ENCODE assay signal across 16 cellular contexts in genomic region chr21:29640233-29640554, GRCh38.
DNase-seq lines count a peak whose midpoint lies in the region; ATAC-seq and TF ChIP-seq lines count a peak whose summit lies in the region.
"Had no signal": no experiment of that assay in that cellular context is flagged by ENCODE, and none has a peak within 500 bp of the region (broad histone marks: within the 10 kb centered on the region; RNA-seq: fewer than 3 reads in every experiment).

No MANE protein-coding gene starts in this region.

- no peaks in the 10 kb centered on the region for H3K9me3 ChIP-seq in IMR-90 (ENCODE audit: control insufficient read depth, insufficient read depth, low read length)
- H3K9me3 ChIP-seq: stomach had no signal

- no peak overlapping the region for H4K91ac ChIP-seq in IMR-90 (ENCODE audit: insufficient read depth, low read depth, low read length)

- no peaks in the 10 kb centered on the region for H4K20me1 ChIP-seq in IMR-90 (ENCODE audit: insufficient read depth, low read length)

- in situ Hi-C loops in IMR-90 (cut with MboI; ENCODE audit: low sequenced_read_pairs) = no loop called here
- in situ Hi-C loops in KBM-7 (cut with MboI; ENCODE audit: low pct_unique_long_range_greater_than_20kb, low sequenced_read_pairs) = no loop called here

- peaks cover 4% of the 10 kb centered on the region for H3K9me3 Mint-ChIP-seq in stimulated activated memory B cell treated with anti-CD40 and anti-IgM and Interleukin-4, amounts not matched to agents 10 μg/mL and 1 μg/mL and 100 μg/mL, for 72 hours
- H3K9me3 Mint-ChIP-seq: neural progenitor cell had no signal

- ATAC-seq in HG02588 (IDR thresholded peaks at IDR 0.05; ENCODE audit: unreplicated experiment) = peak; percentile 53
- ATAC-seq in IMR-90 (ENCODE audit: low read depth) = no peak
- ATAC-seq in stimulated activated memory B cell treated with anti-CD40 and anti-IgM and Interleukin-4, amounts not matched to agents 10 μg/mL and 1 μg/mL and 100 μg/mL, for 72 hours = peak; percentile 78

- no peak for TF ChIP-seq POLR2A in IMR-90 (IDR thresholded peaks at IDR 0.05; ENCODE audit: low read depth, low read length)

- TF ChIP-seq CTCF in IMR-90 (conservative IDR thresholded peaks at IDR 0.05; ENCODE audit: low read depth, low read length) = no peak

- H3K36me3 Mint-ChIP-seq in stimulated activated memory B cell treated with anti-CD40 and anti-IgM and Interleukin-4, amounts not matched to agents 10 μg/mL and 1 μg/mL and 100 μg/mL, for 72 hours = no peaks in the 10 kb centered on the region

- H3K4me3 ChIP-seq in IMR-90 (ENCODE audit: insufficient read depth, low read depth, low read length) = no peak overlapping the region
- H3K4me3 ChIP-seq: neural progenitor cell, stomach had no signal

- WGBS in IMR-90 (ENCODE audit: extremely low coverage in 2 of 2, insufficient read length in 1 of 2), 2 experiments = 0% methylated on average over 1 of the region's 1 CpG; no CpG with 5 or more reads in 1 of the 2 experiments

- no peak overlapping the region for H2BK15ac ChIP-seq in IMR-90 (ENCODE audit: low read depth, low read length)

- H3K27ac ChIP-seq in IMR-90 (ENCODE audit: insufficient read depth, low read length) = no peak overlapping the region
- H3K27ac ChIP-seq: 22Rv1, neural progenitor cell, RWPE1, stomach had no signal

- peak overlapping the region; percentile 45; the same call in 1 of the 2 replicates for H3K14ac ChIP-seq in IMR-90 (replicated peaks; ENCODE audit: low read depth, low read length)

- H3K4me2 ChIP-seq in IMR-90 (ENCODE audit: low read depth, low read length) = no peak overlapping the region
- H3K4me2 ChIP-seq: neural progenitor cell had no signal

- POLR2A ChIA-PET in IMR-90 (lab: Charles Lee; ENCODE audit: unreplicated experiment) = no interaction called here

- H3K27me3 ChIP-seq in IMR-90 (ENCODE audit: control insufficient read depth, insufficient read depth, low read length) = no peaks in the 10 kb centered on the region
- H3K27me3 ChIP-seq: neural progenitor cell, stomach had no signal

- no peaks in the 10 kb centered on the region for H3K36me3 ChIP-seq in IMR-90 (ENCODE audit: control insufficient read depth, insufficient read depth, low read length)
- H3K36me3 ChIP-seq: neural progenitor cell, stomach had no signal

- TF ChIP-seq RAD21 in IMR-90 (IDR thresholded peaks at IDR 0.05; ENCODE audit: low read length) = no peak

- no peaks in the 10 kb centered on the region for H3K4me1 ChIP-seq in IMR-90 (ENCODE audit: control insufficient read depth, insufficient read depth, low read length)
- H3K4me1 ChIP-seq: neural progenitor cell, stomach had no signal

- no TSS peak for BruUV-seq in IMR-90 (replicated peaks; lab: Mats Ljungman, UMichigan)

- H2BK5ac ChIP-seq in IMR-90 (ENCODE audit: low read depth, low read length, poor library complexity, severe bottlenecking) = no peak overlapping the region

- peak overlapping the region; percentile 7 for H3K4me3 Mint-ChIP-seq in stimulated activated memory B cell treated with anti-CD40 and anti-IgM and Interleukin-4, amounts not matched to agents 10 μg/mL and 1 μg/mL and 100 μg/mL, for 72 hours
- H3K4me3 Mint-ChIP-seq: neural progenitor cell had no signal

- H2AFZ ChIP-seq in IMR-90 (replicated peaks; ENCODE audit: low read length, poor library complexity) = no peak overlapping the region
- H2AFZ ChIP-seq: neural progenitor cell had no signal

- no peak overlapping the region for H2AK5ac ChIP-seq in IMR-90 (ENCODE audit: low read depth, low read length)

- no peak overlapping the region for H3K56ac ChIP-seq in IMR-90 (ENCODE audit: extremely low read depth, insufficient read depth, low read length)

- no peak overlapping the region for H2AK9ac ChIP-seq in IMR-90 (replicated peaks; ENCODE audit: low read depth, low read length, poor library complexity)

- peak; percentile 68 for DNase-seq in SIG-M5 treated with dmso at 0.1 percent for 504 hours (lab: John Stamatoyannopoulos, UW; ENCODE audit: unreplicated experiment)
- no peak for DNase-seq in SIG-M5 (lab: John Stamatoyannopoulos, UW)
- DNase-seq in IMR-90 = no peak
- no peak for DNase-seq in KBM-7
- no peak for DNase-seq in NCI-H2081 treated with DMSO at 0.1 percent for 48 hours (lab: John Stamatoyannopoulos, UW)
- DNase-seq in GF-D8 (lab: John Stamatoyannopoulos, UW) = no peak
- DNase-seq: activated CD4-positive, CD25-positive, alpha-beta regulatory T cell treated with anti-CD3 and anti-CD28 coated beads, Interleukin-2, amount 50 U/mL, for 72 hours; activated gamma-delta T cell treated with Interleukin-2 at 50 U/mL for 16 hours; DMS153; NCI-H146; stomach had no signal

- CTCF ChIA-PET in IMR-90 (lab: Yijun Ruan, JAX) = interaction anchor here (0.6 kb wide), 1 partner anchor 95 kb away, joined by 5 read pairs; no protein-coding TSS in a partner anchor

- H3K4ac ChIP-seq in IMR-90 (ENCODE audit: low read depth, low read length) = no peak overlapping the region

- H3K27ac Mint-ChIP-seq in stimulated activated memory B cell treated with anti-CD40 and anti-IgM and Interleukin-4, amounts not matched to agents 10 μg/mL and 1 μg/mL and 100 μg/mL, for 72 hours = peak overlapping the region; percentile 11
- H3K27ac Mint-ChIP-seq: neural progenitor cell had no signal

- H3K4me1 Mint-ChIP-seq in stimulated activated memory B cell treated with anti-CD40 and anti-IgM and Interleukin-4, amounts not matched to agents 10 μg/mL and 1 μg/mL and 100 μg/mL, for 72 hours = peaks cover 34% of the 10 kb centered on the region

- no peak overlapping the region for H3K18ac ChIP-seq in IMR-90 (ENCODE audit: low read depth, low read length)

- H2BK20ac ChIP-seq in IMR-90 (ENCODE audit: low read depth, low read length) = no peak overlapping the region

- no peaks in the 10 kb centered on the region for H3K9me1 ChIP-seq in IMR-90 (ENCODE audit: insufficient read depth, low read length)

- no peak overlapping the region for H4K8ac ChIP-seq in IMR-90 (ENCODE audit: low read depth in 2 of 2, low read length in 2 of 2)

- no peaks in the 10 kb centered on the region for H3K27me3 Mint-ChIP-seq in stimulated activated memory B cell treated with anti-CD40 and anti-IgM and Interleukin-4, amounts not matched to agents 10 μg/mL and 1 μg/mL and 100 μg/mL, for 72 hours

- no peak overlapping the region for H3K9ac ChIP-seq in IMR-90 (ENCODE audit: low read depth, low read length)
- H3K9ac ChIP-seq: neural progenitor cell had no signal

- H4K5ac ChIP-seq in IMR-90 (ENCODE audit: low read depth, low read length) = no peak overlapping the region

- intact Hi-C loops in IMR-90 (cut with micrococcal nuclease) = no loop called here

- H3K23ac ChIP-seq in IMR-90 (ENCODE audit: low read depth, low read length) = no peak overlapping the region

- no peak overlapping the region for H2BK120ac ChIP-seq in IMR-90 (ENCODE audit: low read depth, low read length)

- H3K79me1 ChIP-seq in IMR-90 (ENCODE audit: low read depth in 1 of 2, low read length in 2 of 2) = no peaks in the 10 kb centered on the region

- dilution Hi-C loops in IMR-90 (cut with HindIII; ENCODE audit: low sequenced_read_pairs, unreplicated experiment) = no loop called here

TF ChIP-seq in IMR-90, 13 proteins besides CTCF, POLR2A, EP300 and RAD21:
- no peak for TF ChIP-seq RCOR1 (IDR thresholded peaks at IDR 0.05; ENCODE audit: insufficient replicate concordance, low read length)
- no peak for TF ChIP-seq ELK1 (IDR thresholded peaks at IDR 0.05; ENCODE audit: borderline replicate concordance, low read depth, low read length)
- no peak for TF ChIP-seq MAFK (IDR thresholded peaks at IDR 0.05; ENCODE audit: low read depth, low read length)
- TF ChIP-seq FOS (IDR thresholded peaks at IDR 0.05; ENCODE audit: low read depth, low read length) = no peak
- no peak for TF ChIP-seq MXI1 (IDR thresholded peaks at IDR 0.05; ENCODE audit: borderline replicate concordance, low read depth, low read length)
- no peak for TF ChIP-seq CHD1 (IDR thresholded peaks at IDR 0.05; ENCODE audit: low read depth, low read length)
- TF ChIP-seq CEBPB (IDR thresholded peaks at IDR 0.05; ENCODE audit: low read depth, low read length) = no peak
- no peak for TF ChIP-seq SMC3 (IDR thresholded peaks at IDR 0.05; ENCODE audit: low read depth, low read length)
- no peak for TF ChIP-seq RFX5 (IDR thresholded peaks at IDR 0.05; ENCODE audit: low read depth, low read length)
- TF ChIP-seq BHLHE40 (IDR thresholded peaks at IDR 0.05; ENCODE audit: low read depth, low read length) = no peak
- TF ChIP-seq MAZ (IDR thresholded peaks at IDR 0.05; ENCODE audit: borderline replicate concordance, low read depth, low read length) = no peak
- no peak for TF ChIP-seq NFE2L2 (IDR thresholded peaks at IDR 0.05; ENCODE audit: low read depth, low read length)
- TF ChIP-seq USF2 (IDR thresholded peaks at IDR 0.05; ENCODE audit: low read depth, low read length) = no peak
